Comparison of ENCODE assay signal across 1 cellular context in the genomic region with DNA sequence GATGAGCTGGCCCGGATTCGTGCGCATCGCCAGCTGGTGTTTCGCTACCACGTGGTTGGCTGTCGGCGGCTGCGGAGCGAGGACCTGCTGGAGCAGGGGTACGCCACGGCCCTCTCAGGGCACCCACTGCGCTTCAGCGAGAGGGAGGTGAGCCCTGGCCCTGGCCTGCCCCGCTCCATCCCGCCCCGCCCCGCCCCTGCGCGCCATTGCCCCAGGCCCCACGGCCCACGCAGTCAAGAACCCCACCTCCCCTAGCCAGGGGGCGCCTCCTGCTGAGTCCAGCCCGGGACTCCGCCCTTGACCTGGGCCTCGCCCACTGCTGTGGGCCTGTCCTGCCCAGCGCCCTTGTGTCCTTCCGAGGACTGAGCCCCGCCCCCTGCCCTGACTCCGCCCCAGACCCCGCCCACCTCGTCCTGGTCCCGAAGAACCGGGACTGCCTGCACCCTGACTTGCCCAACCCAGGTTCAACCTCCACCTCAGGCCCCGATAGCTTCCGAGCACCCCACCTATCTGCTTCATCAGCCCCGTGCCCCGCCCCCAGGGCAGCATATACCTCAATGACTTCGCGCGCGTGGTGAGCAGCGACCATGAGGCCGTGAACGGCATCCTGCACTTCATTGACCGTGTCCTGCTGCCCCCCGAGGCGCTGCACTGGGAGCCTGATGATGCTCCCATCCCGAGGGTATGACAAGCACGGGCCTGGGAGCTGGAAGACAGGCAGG.
TF ChIP-seq lines count a peak whose summit lies in the region.

No MANE protein-coding gene starts in this region.

TF ChIP-seq in IMR-90, 13 proteins besides CTCF, POLR2A, EP300 and RAD21:
- TF ChIP-seq CEBPB (IDR thresholded peaks at IDR 0.05; ENCODE audit: low read depth, low read length): no peak
- no peak for TF ChIP-seq SMC3 (IDR thresholded peaks at IDR 0.05; ENCODE audit: low read depth, low read length)
- no peak for TF ChIP-seq CHD1 (IDR thresholded peaks at IDR 0.05; ENCODE audit: low read depth, low read length)
- TF ChIP-seq, protein P1, sequence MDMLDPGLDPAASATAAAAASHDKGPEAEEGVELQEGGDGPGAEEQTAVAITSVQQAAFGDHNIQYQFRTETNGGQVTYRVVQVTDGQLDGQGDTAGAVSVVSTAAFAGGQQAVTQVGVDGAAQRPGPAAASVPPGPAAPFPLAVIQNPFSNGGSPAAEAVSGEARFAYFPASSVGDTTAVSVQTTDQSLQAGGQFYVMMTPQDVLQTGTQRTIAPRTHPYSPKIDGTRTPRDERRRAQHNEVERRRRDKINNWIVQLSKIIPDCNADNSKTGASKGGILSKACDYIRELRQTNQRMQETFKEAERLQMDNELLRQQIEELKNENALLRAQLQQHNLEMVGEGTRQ (IDR thresholded peaks at IDR 0.05; ENCODE audit: low read depth, low read length): no peak
- TF ChIP-seq MAFK (IDR thresholded peaks at IDR 0.05; ENCODE audit: low read depth, low read length): no peak
- no peak for TF ChIP-seq NFE2L2 (IDR thresholded peaks at IDR 0.05; ENCODE audit: low read depth, low read length)
- no peak for TF ChIP-seq MXI1 (IDR thresholded peaks at IDR 0.05; ENCODE audit: borderline replicate concordance, low read depth, low read length)
- TF ChIP-seq RFX5 (IDR thresholded peaks at IDR 0.05; ENCODE audit: low read depth, low read length): no peak
- TF ChIP-seq BHLHE40 (IDR thresholded peaks at IDR 0.05; ENCODE audit: low read depth, low read length): no peak
- TF ChIP-seq, protein P2, sequence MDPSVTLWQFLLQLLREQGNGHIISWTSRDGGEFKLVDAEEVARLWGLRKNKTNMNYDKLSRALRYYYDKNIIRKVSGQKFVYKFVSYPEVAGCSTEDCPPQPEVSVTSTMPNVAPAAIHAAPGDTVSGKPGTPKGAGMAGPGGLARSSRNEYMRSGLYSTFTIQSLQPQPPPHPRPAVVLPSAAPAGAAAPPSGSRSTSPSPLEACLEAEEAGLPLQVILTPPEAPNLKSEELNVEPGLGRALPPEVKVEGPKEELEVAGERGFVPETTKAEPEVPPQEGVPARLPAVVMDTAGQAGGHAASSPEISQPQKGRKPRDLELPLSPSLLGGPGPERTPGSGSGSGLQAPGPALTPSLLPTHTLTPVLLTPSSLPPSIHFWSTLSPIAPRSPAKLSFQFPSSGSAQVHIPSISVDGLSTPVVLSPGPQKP (IDR thresholded peaks at IDR 0.05; ENCODE audit: borderline replicate concordance, low read depth, low read length): no peak
- TF ChIP-seq MAZ (IDR thresholded peaks at IDR 0.05; ENCODE audit: borderline replicate concordance, low read depth, low read length): no peak
- TF ChIP-seq RCOR1 (IDR thresholded peaks at IDR 0.05; ENCODE audit: insufficient replicate concordance, low read length): no peak
- no peak for TF ChIP-seq FOS (IDR thresholded peaks at IDR 0.05; ENCODE audit: low read depth, low read length)
